28 cellular contexts compared by ENCODE assay signal in genomic region chr7:144020340-144020739, GRCh38. TPM values are rescaled to one million over a fixed set of nuclear protein-coding genes. Genes with fewer than 3 reads are reported as not detected.
"Had no signal": no experiment of that assay in that cellular context is flagged by ENCODE, and none has a peak within 500 bp of the region (broad histone marks: within the 10 kb centered on the region; RNA-seq: fewer than 3 reads in every experiment).

No MANE protein-coding gene starts in this region.

- H3K4me3 ChIP-seq: ascending aorta, SJSA1 had no signal

- H3K27me3 ChIP-seq: ascending aorta, SJSA1 had no signal

- H3K27ac Mint-ChIP-seq: activated CD8-positive, alpha-beta T cell treated with anti-CD3 and anti-CD28 coated beads, Interleukin-2, amount 10 ng/mL, durations not matched to agents 7 days and 5 days; activated naive CD8-positive, alpha-beta T cell treated with anti-CD3 and anti-CD28 coated beads, Interleukin-2, amount 10 ng/mL, durations not matched to agents 7 days and 5 days; brain; T-helper 1 cell treated with Interleukin-12 subunit alpha and Interleukin-12 subunit beta and Interleukin-4 antibody, amounts not matched to agents 30 μg/mL and 1 μg/mL, for 36 hours; WTC11 had no signal

- H3K27ac ChIP-seq: ascending aorta, SJSA1 had no signal

- H3K36me3 ChIP-seq: ascending aorta, SJSA1 had no signal

- DNase-seq: activated CD4-positive, alpha-beta T cell treated with anti-CD3 and anti-CD28 coated beads for 48 hours; activated CD4-positive, alpha-beta T cell treated with anti-CD3 and anti-CD28 coated beads, Interleukin-2, amount 50 U/mL, for 4 hours; activated CD4-positive, CD25-positive, alpha-beta regulatory T cell treated with anti-CD3 and anti-CD28 coated beads, Interleukin-2, amount 50 U/mL, for 72 hours; activated CD8-positive, alpha-beta memory T cell treated with anti-CD3 and anti-CD28 coated beads, Interleukin-2, amount 50 U/mL, for 48 hours; activated CD8-positive, alpha-beta T cell treated with anti-CD3 and anti-CD28 coated beads, Interleukin-2, amount 10 ng/mL, durations not matched to agents 7 days and 5 days; activated naive CD4-positive, alpha-beta T cell treated with anti-CD3 and anti-CD28 coated beads, Interleukin-2, amount 50 U/mL, for 16 hours; activated naive CD8-positive, alpha-beta T cell treated with anti-CD3 and anti-CD28 coated beads, Interleukin-2, amount 10 ng/mL, durations not matched to agents 7 days and 5 days; activated T-cell treated with anti-CD3 and anti-CD28 coated beads, Interleukin-2, amount 50 U/mL, for 1 hour; IMR-90; Kasumi-1; KBM-7; NCI-H1105 treated with DMSO at 0.1 percent for 48 hours; NCI-H1436 treated with DMSO at 0.1 percent for 48 hours; NCI-H187; NCI-H2081; NCI-H510A treated with DMSO at 0.1 percent for 48 hours; NCI-H69; NK-92 treated with Interleukin-12 subunit alpha and Interleukin-12 subunit beta, amount 100 ng/mL, for 24 hours; OCI-M1; RPMI8226; SHP77; T-helper 9 cell had no signal

- H3K36me3 Mint-ChIP-seq: activated naive CD8-positive, alpha-beta T cell treated with anti-CD3 and anti-CD28 coated beads, Interleukin-2, amount 10 ng/mL, durations not matched to agents 7 days and 5 days; brain; WTC11 had no signal

- H3K9me3 Mint-ChIP-seq: activated naive CD8-positive, alpha-beta T cell treated with anti-CD3 and anti-CD28 coated beads, Interleukin-2, amount 10 ng/mL, durations not matched to agents 7 days and 5 days; brain; T-helper 1 cell treated with Interleukin-12 subunit alpha and Interleukin-12 subunit beta and Interleukin-4 antibody, amounts not matched to agents 30 μg/mL and 1 μg/mL, for 36 hours had no signal

- H3K4me3 Mint-ChIP-seq: activated CD8-positive, alpha-beta T cell treated with anti-CD3 and anti-CD28 coated beads, Interleukin-2, amount 10 ng/mL, durations not matched to agents 7 days and 5 days; activated naive CD8-positive, alpha-beta T cell treated with anti-CD3 and anti-CD28 coated beads, Interleukin-2, amount 10 ng/mL, durations not matched to agents 7 days and 5 days; brain; T-helper 1 cell treated with Interleukin-12 subunit alpha and Interleukin-12 subunit beta and Interleukin-4 antibody, amounts not matched to agents 30 μg/mL and 1 μg/mL, for 36 hours; WTC11 had no signal

- H3K27me3 Mint-ChIP-seq: brain had no signal

- H3K9me3 ChIP-seq: ascending aorta, SJSA1 had no signal

- H3K4me1 ChIP-seq: ascending aorta had no signal

- H3K4me1 Mint-ChIP-seq: activated naive CD8-positive, alpha-beta T cell treated with anti-CD3 and anti-CD28 coated beads, Interleukin-2, amount 10 ng/mL, durations not matched to agents 7 days and 5 days; brain had no signal

- ATAC-seq: activated CD8-positive, alpha-beta T cell treated with anti-CD3 and anti-CD28 coated beads, Interleukin-2, amount 10 ng/mL, durations not matched to agents 7 days and 5 days; Panc1; WTC11 had no signal

RNA-seq across cellular contexts. Expression of gene OR6B1, which starts 20.2 kb away (rescaled TPM):
- total RNA-seq: activated CD8-positive, alpha-beta T cell treated with anti-CD3 and anti-CD28 coated beads, Interleukin-2, amount 10 ng/mL, durations not matched to agents 7 days and 5 days; activated naive CD8-positive, alpha-beta T cell treated with anti-CD3 and anti-CD28 coated beads, Interleukin-2, amount 10 ng/mL, durations not matched to agents 7 days and 5 days; ascending aorta; IMR-90; SJSA1; WTC11 had no signal
- polyA plus RNA-seq: IMR-90 had no signal

RNA-seq across cellular contexts. Expression of gene OR2A5, which starts 28.4 kb away (rescaled TPM):
- total RNA-seq: activated CD8-positive, alpha-beta T cell treated with anti-CD3 and anti-CD28 coated beads, Interleukin-2, amount 10 ng/mL, durations not matched to agents 7 days and 5 days; activated naive CD8-positive, alpha-beta T cell treated with anti-CD3 and anti-CD28 coated beads, Interleukin-2, amount 10 ng/mL, durations not matched to agents 7 days and 5 days; ascending aorta; IMR-90; SJSA1; WTC11 had no signal
- polyA plus RNA-seq: IMR-90 had no signal

RNA-seq across cellular contexts. Expression of gene OR2A25, which starts 49.3 kb away (rescaled TPM):
- total RNA-seq: activated CD8-positive, alpha-beta T cell treated with anti-CD3 and anti-CD28 coated beads, Interleukin-2, amount 10 ng/mL, durations not matched to agents 7 days and 5 days; activated naive CD8-positive, alpha-beta T cell treated with anti-CD3 and anti-CD28 coated beads, Interleukin-2, amount 10 ng/mL, durations not matched to agents 7 days and 5 days; ascending aorta; IMR-90; SJSA1; WTC11 had no signal
- polyA plus RNA-seq: IMR-90 had no signal
